16 cellular contexts compared by ENCODE assay signal in genomic region chr4:55517526-55518229, GRCh38. TPM values are rescaled to one million over a fixed set of nuclear protein-coding genes. Genes with fewer than 3 reads are reported as not detected.
A peak's percentile ranks its signal among the peaks of the same experiment; 100 is the strongest.
DNase-seq lines count a peak whose midpoint lies in the region; ATAC-seq and TF ChIP-seq lines count a peak whose summit lies in the region.
"Had no signal": no experiment of that assay in that cellular context is flagged by ENCODE, and none has a peak within 500 bp of the region (broad histone marks: within the 10 kb centered on the region; RNA-seq: fewer than 3 reads in every experiment).

No MANE protein-coding gene starts in this region.

- ATAC-seq in GM18498 (IDR thresholded peaks at IDR 0.05; ENCODE audit: unreplicated experiment): peak; percentile 73
- peak; percentile 76 for ATAC-seq in GM19372 (IDR thresholded peaks at IDR 0.05; ENCODE audit: low read depth, unreplicated experiment)
- ATAC-seq in HG02759 (IDR thresholded peaks at IDR 0.05; ENCODE audit: unreplicated experiment): peak; percentile 73
- peak; percentile 73 for ATAC-seq in HG03460 (IDR thresholded peaks at IDR 0.05; ENCODE audit: unreplicated experiment)
- ATAC-seq in HG03097 (IDR thresholded peaks at IDR 0.05; ENCODE audit: low FRiP score, unreplicated experiment): no peak
- ATAC-seq in gastrocnemius medialis: no peak

- no peak for DNase-seq in activated naive CD8-positive, alpha-beta T cell treated with anti-CD3 and anti-CD28 coated beads for 36 hours
- DNase-seq in right atrium auricular region (ENCODE audit: low spot score): no peak
- DNase-seq in gastrocnemius medialis: no peak
- DNase-seq: activated CD8-positive, alpha-beta memory T cell treated with anti-CD3 and anti-CD28 coated beads for 24 hours; activated naive CD4-positive, alpha-beta T cell; NCI-H2081; sigmoid colon; stimulated activated CD4-positive, alpha-beta T cell treated with anti-CD3 and anti-CD28 coated beads, Interleukin-4, amount 100 ng/mL, for 4 hours; stimulated activated naive CD4-positive, alpha-beta T cell treated with Interleukin-2 at 50 U/mL for 16 hours; uterus had no signal

- no peak overlapping the region for H3K4me3 ChIP-seq in right atrium auricular region
- no peak overlapping the region for H3K4me3 ChIP-seq in gastrocnemius medialis
- H3K4me3 ChIP-seq: sigmoid colon, uterus had no signal

- in situ Hi-C loops in gastrocnemius medialis (cut with MboI; ENCODE audit: low sequenced_read_pairs in 4 of 4): no loop called here

- peaks cover 7% of the 10 kb centered on the region for H3K9me3 Mint-ChIP-seq in activated naive CD8-positive, alpha-beta T cell treated with anti-CD3 and anti-CD28 coated beads for 36 hours

- no peak overlapping the region for H3K27ac ChIP-seq in right atrium auricular region
- no peak overlapping the region for H3K27ac ChIP-seq in gastrocnemius medialis
- H3K27ac ChIP-seq: sigmoid colon, uterus had no signal

- no peak overlapping the region for H3K27ac Mint-ChIP-seq in activated naive CD8-positive, alpha-beta T cell treated with anti-CD3 and anti-CD28 coated beads for 36 hours
- H3K27ac Mint-ChIP-seq: memory B cell had no signal

- H3K36me3 ChIP-seq in right atrium auricular region (no peaks in the 10 kb centered on the region), gastrocnemius medialis (no peaks in the 10 kb centered on the region)
- H3K36me3 ChIP-seq: sigmoid colon, uterus had no signal

- no peak for TF ChIP-seq POLR2A in gastrocnemius medialis (IDR thresholded peaks at IDR 0.05)

- H3K4me1 ChIP-seq in right atrium auricular region (no peaks in the 10 kb centered on the region), gastrocnemius medialis (no peaks in the 10 kb centered on the region)
- H3K4me1 ChIP-seq: sigmoid colon, uterus had no signal

- intact Hi-C loops in gastrocnemius medialis (cut with DNase I; ENCODE audit: low total_unique reads): no loop called here

- H3K36me3 Mint-ChIP-seq in activated naive CD8-positive, alpha-beta T cell treated with anti-CD3 and anti-CD28 coated beads for 36 hours: peaks cover 14% of the 10 kb centered on the region

- no peak overlapping the region for H3K4me3 Mint-ChIP-seq in activated naive CD8-positive, alpha-beta T cell treated with anti-CD3 and anti-CD28 coated beads for 36 hours
- H3K4me3 Mint-ChIP-seq: memory B cell had no signal

- peaks cover 2% of the 10 kb centered on the region for H3K4me1 Mint-ChIP-seq in activated naive CD8-positive, alpha-beta T cell treated with anti-CD3 and anti-CD28 coated beads for 36 hours

- no peaks in the 10 kb centered on the region for H3K27me3 ChIP-seq in right atrium auricular region
- no peaks in the 10 kb centered on the region for H3K27me3 ChIP-seq in gastrocnemius medialis
- H3K27me3 ChIP-seq: sigmoid colon, uterus had no signal

- H3K27me3 Mint-ChIP-seq in activated naive CD8-positive, alpha-beta T cell treated with anti-CD3 and anti-CD28 coated beads for 36 hours: no peaks in the 10 kb centered on the region
- H3K27me3 Mint-ChIP-seq: memory B cell had no signal

- TF ChIP-seq CTCF in right atrium auricular region (IDR thresholded peaks at IDR 0.05) (no peak), gastrocnemius medialis (IDR thresholded peaks at IDR 0.05 in 4 of 5, conservative IDR thresholded peaks at IDR 0.05 in 1 of 5) (no peak)

- H3K9me3 ChIP-seq in right atrium auricular region: no peaks in the 10 kb centered on the region
- H3K9me3 ChIP-seq in gastrocnemius medialis: no peaks in the 10 kb centered on the region
- H3K9me3 ChIP-seq: sigmoid colon, uterus had no signal

RNA-seq across cellular contexts. Expression of gene CLOCK, which starts 29.0 kb away (rescaled TPM):
- total RNA-seq in activated naive CD8-positive, alpha-beta T cell treated with anti-CD3 and anti-CD28 coated beads for 36 hours: 10 to 100 TPM; 11.3 to 11.4 TPM
- total RNA-seq in right atrium auricular region: 10 to 100 TPM; 29.8 to 33.2 TPM
- 10 to 100 TPM; 21.9 to 60.7 (median 34.2) TPM for total RNA-seq in gastrocnemius medialis

Comparison
In these comparisons a context has a peak if more than half of its experiments do, and no peak if none do; other contexts are left out.
1. ATAC-seq: peak in GM18498 (single experiment), GM19372 (single experiment), HG02759 (single experiment) and HG03460 (single experiment); none in HG03097 (single experiment) and gastrocnemius medialis (0 of 2).